ENCODE assay signal across 1 cellular context in the genomic region with DNA sequence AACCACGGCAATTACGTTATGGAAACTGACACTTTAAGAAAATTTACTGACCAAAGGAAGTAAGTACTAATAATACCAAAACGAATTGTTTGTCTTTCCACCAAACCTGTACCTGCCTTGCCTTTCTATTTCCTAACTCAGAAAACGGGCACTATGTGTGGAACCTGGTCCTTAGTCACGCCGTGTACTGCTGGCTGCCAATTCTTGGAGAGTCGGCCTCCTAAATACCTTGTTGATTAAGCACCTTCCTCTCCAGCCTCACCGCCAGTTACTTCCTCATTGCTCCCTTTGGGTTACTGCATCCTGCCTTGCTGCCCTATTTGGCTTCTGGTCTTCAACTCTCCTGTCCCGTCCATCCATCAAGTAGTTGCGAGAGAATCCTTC.
A peak's percentile ranks its signal among the peaks of the same experiment; 100 is the strongest.
TF ChIP-seq lines count a peak whose summit lies in the region.
"Not testable (repeated sequence)": the region's sequence is repeated elsewhere in the genome, so short reads cannot be mapped to it uniquely, and the experiment has no call there.

No MANE protein-coding gene starts in this region.

TF ChIP-seq in K562, 482 proteins besides CTCF, POLR2A, EP300 and RAD21:
- TF ChIP-seq TAF7 (tag; IDR thresholded peaks at IDR 0.05) (peak; percentile 18; the same call in 1 of the 2 replicates), KDM5B (IDR thresholded peaks at IDR 0.05; ENCODE audit: insufficient replicate concordance, low read depth, low read length) (peak; percentile 9), SMARCA5 (IDR thresholded peaks at IDR 0.05) (peak; percentile 24; the same call in 1 of the 2 replicates), DPF2 (IDR thresholded peaks at IDR 0.05) (0 out of 2 replicates have a peak, but pooled peaks have one; percentile 8), SRF (CRISPR knock-in tag; IDR thresholded peaks at IDR 0.05) (peak in 1 of 2 experiments; percentile 34; a peak in 1 of 4 replicates), ZFX (CRISPR knock-in tag; IDR thresholded peaks at IDR 0.05) (peak; percentile 66), SMARCA4 (IDR thresholded peaks at IDR 0.05) (peak; percentile 34; the same call in 1 of the 2 replicates), NR4A1 (tag; IDR thresholded peaks at IDR 0.05) (0 out of 2 replicates have a peak, but pooled peaks have one; percentile 30), FOXK2 (conservative IDR thresholded peaks at IDR 0.05 in 1 of 2, IDR thresholded peaks at IDR 0.05 in 1 of 2; ENCODE audit: low read depth in 2 of 2) (peak; percentile 16 to 44; a peak in 1 of 4 replicates), NFRKB (IDR thresholded peaks at IDR 0.05; ENCODE audit: low read depth) (peak; percentile 38; the same call in 1 of the 2 replicates), CHD1 (IDR thresholded peaks at IDR 0.05; ENCODE audit: low read length) (peak; percentile 86), MIER1 (IDR thresholded peaks at IDR 0.05; ENCODE audit: low read depth) (0 out of 2 replicates have a peak, but pooled peaks have one; percentile 1)
- TF ChIP-seq, protein P1, sequence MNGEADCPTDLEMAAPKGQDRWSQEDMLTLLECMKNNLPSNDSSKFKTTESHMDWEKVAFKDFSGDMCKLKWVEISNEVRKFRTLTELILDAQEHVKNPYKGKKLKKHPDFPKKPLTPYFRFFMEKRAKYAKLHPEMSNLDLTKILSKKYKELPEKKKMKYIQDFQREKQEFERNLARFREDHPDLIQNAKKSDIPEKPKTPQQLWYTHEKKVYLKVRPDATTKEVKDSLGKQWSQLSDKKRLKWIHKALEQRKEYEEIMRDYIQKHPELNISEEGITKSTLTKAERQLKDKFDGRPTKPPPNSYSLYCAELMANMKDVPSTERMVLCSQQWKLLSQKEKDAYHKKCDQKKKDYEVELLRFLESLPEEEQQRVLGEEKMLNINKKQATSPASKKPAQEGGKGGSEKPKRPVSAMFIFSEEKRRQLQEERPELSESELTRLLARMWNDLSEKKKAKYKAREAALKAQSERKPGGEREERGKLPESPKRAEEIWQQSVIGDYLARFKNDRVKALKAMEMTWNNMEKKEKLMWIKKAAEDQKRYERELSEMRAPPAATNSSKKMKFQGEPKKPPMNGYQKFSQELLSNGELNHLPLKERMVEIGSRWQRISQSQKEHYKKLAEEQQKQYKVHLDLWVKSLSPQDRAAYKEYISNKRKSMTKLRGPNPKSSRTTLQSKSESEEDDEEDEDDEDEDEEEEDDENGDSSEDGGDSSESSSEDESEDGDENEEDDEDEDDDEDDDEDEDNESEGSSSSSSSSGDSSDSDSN (IDR thresholded peaks at IDR 0.05; ENCODE audit: borderline replicate concordance in 1 of 2, low read depth in 2 of 2, low read length in 2 of 2) = peak in 1 of 2 experiments; percentile 11; a peak in 2 of 4 replicates
- TF ChIP-seq NR4A1 (CRISPR knock-in tag; IDR thresholded peaks at IDR 0.05) = not testable (repeated sequence)
TF ChIP-seq in K562: peak in this region for 13; not testable (repeated sequence) for 469.
